In the genomic region with DNA sequence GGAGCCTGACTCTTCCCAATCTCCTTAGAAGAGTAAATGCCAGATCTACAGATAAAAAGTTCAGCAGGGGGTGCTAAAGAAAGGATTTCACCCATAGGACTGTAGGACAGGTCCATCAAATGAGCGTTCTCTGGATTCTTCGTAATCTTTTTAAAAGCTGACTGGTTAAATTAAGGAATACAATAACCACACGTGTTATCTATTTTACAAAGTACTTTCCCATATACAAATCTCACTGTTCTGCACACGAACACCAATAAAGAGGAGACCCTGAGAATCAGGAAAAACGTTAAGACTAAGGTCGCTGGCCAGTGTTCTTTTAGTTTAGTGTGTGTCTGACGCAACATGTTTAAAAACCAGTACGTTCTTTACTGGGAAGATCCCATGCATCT, we compare ENCODE assay signal across 8 cellular contexts. TPM values are rescaled to one million over a fixed set of nuclear protein-coding genes. Genes with fewer than 3 reads are reported as not detected.
DNase-seq lines count a peak whose midpoint lies in the region; ATAC-seq, FAIRE-seq and TF ChIP-seq lines count a peak whose summit lies in the region.

No MANE protein-coding gene starts in this region.

- DNase-seq in Calu3, result no peak
- peak; percentile 53 for DNase-seq in NOMO-1 treated with DMSO at 0.1 percent for 48 hours (lab: John Stamatoyannopoulos, UW; ENCODE audit: unreplicated experiment)
- peak; percentile 67 for DNase-seq in choroid plexus epithelial cell (ENCODE audit: low read depth)
- peak; percentile 52 for DNase-seq in HepG2 (ENCODE audit: low spot score)
- peak in 1 of 2 donors; percentile 16 for DNase-seq in tibial nerve (ENCODE audit: low spot score in 2 of 2)
- DNase-seq in nucleus accumbens (lab: John Stamatoyannopoulos, UW), result no peak

- H3K27ac ChIP-seq in HepG2 (ENCODE audit: extremely low read length, insufficient read depth, low read length) (peak overlapping the region; percentile 63), tibial nerve (peak overlapping the region; percentile 76 to 90 (median 86))

- intact Hi-C loops in Calu3 (cut with micrococcal nuclease; ENCODE audit: unreplicated experiment) (loop anchor here (2.0 kb wide), 1 partner anchor 286 kb away; no protein-coding TSS in a partner anchor), HepG2 (cut with micrococcal nuclease; ENCODE audit: unreplicated experiment) (loop anchor here (1.0 to 5.0 kb wide), 2 partner anchors 61 to 77 kb away; no protein-coding TSS in a partner anchor)

- TF ChIP-seq CTCF in Calu3 (IDR thresholded peaks at IDR 0.05; ENCODE audit: unreplicated experiment) (no peak), choroid plexus epithelial cell (conservative IDR thresholded peaks at IDR 0.05; ENCODE audit: low read depth, low read length) (no peak), HepG2 (CRISPR knock-in tag; IDR thresholded peaks at IDR 0.05) (peak; percentile 50), tibial nerve (IDR thresholded peaks at IDR 0.05) (peak in 2 of 5 experiments; percentile 22 to 23)

- H3K27me3 Mint-ChIP-seq in Calu3 (ENCODE audit: unreplicated experiment), result no peaks in the 10 kb centered on the region

- BruUV-seq in Calu3 (replicated peaks; lab: Mats Ljungman, UMichigan) (TSS peak; percentile 56), HepG2 (replicated peaks; lab: Mats Ljungman, UMichigan) (TSS peak; percentile 60)

- H3K27me3 ChIP-seq in HepG2 (ENCODE audit: control insufficient read depth in 1 of 2, insufficient read depth in 2 of 2, low read length in 2 of 2), result no peaks in the 10 kb centered on the region; a peak in 1 of 5 replicates
- H3K27me3 ChIP-seq in tibial nerve, result no peaks in the 10 kb centered on the region

- no peaks in the 10 kb centered on the region for H3K79me2 ChIP-seq in HepG2 (ENCODE audit: insufficient read depth, low read length)

- in situ Hi-C loops in HepG2 (cut with HindIII; ENCODE audit: extremely low pct_ligation_motif_present, low pct_unique_long_range_greater_than_20kb), result loop anchor here (5.0 kb wide), 1 partner anchor 76 kb away; no protein-coding TSS in a partner anchor

- H3K27ac Mint-ChIP-seq in Calu3 (ENCODE audit: unreplicated experiment), result no peak overlapping the region

- H3K9me3 ChIP-seq in HepG2 (ENCODE audit: low read length), result no peaks in the 10 kb centered on the region
- no peaks in the 10 kb centered on the region for H3K9me3 ChIP-seq in tibial nerve

- no peak overlapping the region for H3K4me3 Mint-ChIP-seq in Calu3 (ENCODE audit: low read depth, unreplicated experiment)

- TF ChIP-seq EP300 in HepG2 (IDR thresholded peaks at IDR 0.05; ENCODE audit: low read depth in 2 of 2, low read length in 2 of 2) (no peak), HepG2 (CRISPR knock-in tag; IDR thresholded peaks at IDR 0.05; ENCODE audit: borderline replicate concordance) (no peak), tibial nerve (IDR thresholded peaks at IDR 0.05) (no peak)

- under 1% methylated on average over 8 of the region's 8 CpGs for WGBS in HepG2 (ENCODE audit: low lambda C conversion rate)
- WGBS in tibial nerve, 2 donors, result 0 to 1% methylated on average over 8 of the region's 8 CpGs

- H3K4me1 Mint-ChIP-seq in Calu3 (ENCODE audit: low read depth, unreplicated experiment), result no peaks in the 10 kb centered on the region

- FAIRE-seq in HepG2 (lab: Jason Lieb, UNC), result no peak

- TF ChIP-seq POLR2A in HepG2 (IDR thresholded peaks at IDR 0.05; ENCODE audit: insufficient read depth in 1 of 2, low read depth in 2 of 2, low read length in 2 of 2) (no peak), tibial nerve (IDR thresholded peaks at IDR 0.05) (no peak)

- H3K4me2 ChIP-seq in HepG2 (ENCODE audit: low read depth, low read length), result peak overlapping the region; percentile 80

- H3K4me1 ChIP-seq in HepG2 (ENCODE audit: insufficient read depth, low read length) (peaks cover 10% of the 10 kb centered on the region), tibial nerve (peaks cover 0 to 29% (median 5%) of the 10 kb centered on the region in 4 donors)

- no peaks in the 10 kb centered on the region for H3K9me3 Mint-ChIP-seq in Calu3 (ENCODE audit: low read depth, unreplicated experiment)

- TF ChIP-seq RAD21 in HepG2 (CRISPR knock-in tag; IDR thresholded peaks at IDR 0.05), result no peak

- ATAC-seq in GM19372 (IDR thresholded peaks at IDR 0.05; ENCODE audit: low read depth, unreplicated experiment), result peak; percentile 25
- peak; percentile 24 for ATAC-seq in HG03432 (IDR thresholded peaks at IDR 0.05; ENCODE audit: unreplicated experiment)
- ATAC-seq in HepG2, result peak; percentile 80

- peaks cover 5% of the 10 kb centered on the region for H3K36me3 Mint-ChIP-seq in Calu3 (ENCODE audit: insufficient read depth, unreplicated experiment)

- H3K36me3 ChIP-seq in HepG2 (replicated peaks in 1 of 2; ENCODE audit: control insufficient read depth in 1 of 2, insufficient read depth in 2 of 2, low read length in 2 of 2), result no peaks in the 10 kb centered on the region; a peak in 1 of 5 replicates
- H3K36me3 ChIP-seq in tibial nerve, result peaks cover 0 to 22% (median 0%) of the 10 kb centered on the region in 3 donors

- peak overlapping the region; percentile 99 for H2AFZ ChIP-seq in HepG2 (ENCODE audit: low read length)

- peak overlapping the region; percentile 87 for H3K4me3 ChIP-seq in choroid plexus epithelial cell (ENCODE audit: low read depth, low read length)
- peak overlapping the region; percentile 75 to 97 (median 89) for H3K4me3 ChIP-seq in HepG2 (replicated peaks in 1 of 3; ENCODE audit: insufficient read depth in 1 of 3, low read depth in 2 of 3, low read length in 3 of 3)
- H3K4me3 ChIP-seq in tibial nerve, result peak overlapping the region; percentile 70 to 87 (median 77)

- H4K20me1 ChIP-seq in HepG2 (ENCODE audit: insufficient read depth, low read length), result no peaks in the 10 kb centered on the region

- H3K9ac ChIP-seq in HepG2 (ENCODE audit: insufficient read depth, low read depth, low read length), result peak overlapping the region; percentile 74

- CTCF ChIA-PET in Calu3 (lab: Charles Lee) (interaction anchor here (1.0 kb wide), 2 partner anchors 167 to 828 kb away, joined by 3 read pairs; a partner anchor contains a TSS), HepG2 (lab: Yijun Ruan, JAX; ENCODE audit: low intra/inter-chr PET ratio, low total read pairs) (interaction anchor here (1.2 kb wide), 1 partner anchor 76 kb away, joined by 3 read pairs; no protein-coding TSS in a partner anchor)

- POLR2A ChIA-PET in HepG2 (lab: Yijun Ruan, JAX), result interaction anchor here (1.1 to 1.4 kb wide), 2 partner anchors 11 to 58 kb away, joined by 3 to 8 read pairs; no protein-coding TSS in a partner anchor

RNA-seq across cellular contexts. Expression of a gene that starts 0.5 kb away (rescaled TPM):
- total RNA-seq in Calu3 (2022) (21.0 and 25.6 TPM in 2 replicates), HepG2 (2016; rRNA removed; fragmentation: Illumina TruSeq; extraction: Trizol) (20.8 and 22.6 TPM in 2 replicates), tibial nerve (10 to 100 TPM; 47.2 to 64.5 (median 50.7) TPM)
- 7.3 and 7.4 TPM in 2 replicates for total RNA-seq in HepG2 (2016; cell fraction: cytosol; rRNA removed; fragmentation: Illumina TruSeq; extraction: Trizol; ENCODE audit: low read depth)
- total RNA-seq in HepG2 (2016; cell fraction: insoluble cytoplasmic fraction; rRNA removed; fragmentation: Illumina TruSeq; extraction: Trizol), result 22.6 and 24.2 TPM in 2 replicates
- 13.3 and 14.4 TPM in 2 replicates for total RNA-seq in HepG2 (2016; cell fraction: membrane; rRNA removed; fragmentation: Illumina TruSeq; extraction: Trizol)
- 35.6 and 36.6 TPM in 2 replicates for total RNA-seq in HepG2 (2016; cell fraction: nucleus; rRNA removed; fragmentation: Illumina TruSeq; extraction: Trizol)
- polyA plus RNA-seq in HepG2 (2011; rRNA removed), result 17.1 and 17.3 TPM in 2 replicates
- 5.0 and 6.6 TPM in 2 replicates for polyA plus RNA-seq in HepG2 (2011; cell fraction: cytosol; rRNA removed)
- 22.2 and 28.1 TPM in 2 replicates for polyA plus RNA-seq in HepG2 (2011; cell fraction: nucleus; rRNA removed)
- 11.8 and 13.5 TPM in 2 replicates for polyA plus RNA-seq in HepG2 (2012)
- 3.4 and 5.1 TPM in 2 replicates for polyA plus RNA-seq in HepG2 (2016; cell fraction: cytosol; fragmentation: Illumina TruSeq; extraction: Trizol; ENCODE audit: low read depth)
- 16.1 and 19.1 TPM in 2 replicates for polyA plus RNA-seq in HepG2 (2016; cell fraction: insoluble cytoplasmic fraction; fragmentation: Illumina TruSeq; extraction: Trizol; ENCODE audit: low read depth)
- 5.3 and 8.3 TPM in 2 replicates for polyA plus RNA-seq in HepG2 (2016; cell fraction: membrane; fragmentation: Illumina TruSeq; extraction: Trizol; ENCODE audit: low read depth)
- 48.4 and 49.1 TPM in 2 replicates for polyA plus RNA-seq in HepG2 (2016; cell fraction: nucleus; fragmentation: Illumina TruSeq; extraction: Trizol; ENCODE audit: insufficient read depth, low read depth)
- 5.7 and 6.5 TPM in 2 replicates for polyA minus RNA-seq in HepG2 (2011; rRNA and poly(A)+ RNA removed; ENCODE audit: low replicate concordance)
- 4.7 and 5.2 TPM in 2 replicates for polyA minus RNA-seq in HepG2 (2011; cell fraction: cytosol; rRNA and poly(A)+ RNA removed)
- 59.6 and 64.6 TPM in 2 replicates for polyA minus RNA-seq in HepG2 (2011; cell fraction: nucleus; rRNA and poly(A)+ RNA removed)

RNA-seq across cellular contexts. Expression of a gene that starts 0.7 kb away (rescaled TPM):
- total RNA-seq in Calu3 (2022), result 13.0 TPM in 2 replicates
- 19.5 and 23.7 TPM in 2 replicates for total RNA-seq in HepG2 (2016; rRNA removed; fragmentation: Illumina TruSeq; extraction: Trizol)
- total RNA-seq in HepG2 (2016; cell fraction: cytosol; rRNA removed; fragmentation: Illumina TruSeq; extraction: Trizol; ENCODE audit: low read depth), result 15.4 and 22.2 TPM in 2 replicates
- total RNA-seq in HepG2 (2016; cell fraction: insoluble cytoplasmic fraction; rRNA removed; fragmentation: Illumina TruSeq; extraction: Trizol), result 15.5 and 25.0 TPM in 2 replicates
- 19.0 and 23.1 TPM in 2 replicates for total RNA-seq in HepG2 (2016; cell fraction: membrane; rRNA removed; fragmentation: Illumina TruSeq; extraction: Trizol)
- 6.9 and 8.1 TPM in 2 replicates for total RNA-seq in HepG2 (2016; cell fraction: nucleus; rRNA removed; fragmentation: Illumina TruSeq; extraction: Trizol)
- 8.8 and 11.3 TPM in 2 replicates for polyA plus RNA-seq in HepG2 (2011; rRNA removed)
- polyA plus RNA-seq in HepG2 (2011; cell fraction: cytosol; rRNA removed), result 4.6 and 5.4 TPM in 2 replicates
- polyA plus RNA-seq in HepG2 (2011; cell fraction: nucleus; rRNA removed), result 1.2 and 3.0 TPM in 2 replicates
- 6.8 and 9.1 TPM in 2 replicates for polyA plus RNA-seq in HepG2 (2012)
- 13.1 and 23.5 TPM in 2 replicates for polyA plus RNA-seq in HepG2 (2016; cell fraction: cytosol; fragmentation: Illumina TruSeq; extraction: Trizol; ENCODE audit: low read depth)
- polyA plus RNA-seq in HepG2 (2016; cell fraction: insoluble cytoplasmic fraction; fragmentation: Illumina TruSeq; extraction: Trizol; ENCODE audit: low read depth), result 18.0 and 19.3 TPM in 2 replicates
- polyA plus RNA-seq in HepG2 (2016; cell fraction: membrane; fragmentation: Illumina TruSeq; extraction: Trizol; ENCODE audit: low read depth), result 10.6 and 16.7 TPM in 2 replicates
- polyA plus RNA-seq in HepG2 (2016; cell fraction: nucleus; fragmentation: Illumina TruSeq; extraction: Trizol; ENCODE audit: insufficient read depth, low read depth), result 8.0 and 9.9 TPM in 2 replicates
- 0.58 and 1.4 TPM in 2 replicates for polyA minus RNA-seq in HepG2 (2011; rRNA and poly(A)+ RNA removed; ENCODE audit: low replicate concordance)
- 1.2 and 1.5 TPM in 2 replicates for polyA minus RNA-seq in HepG2 (2011; cell fraction: cytosol; rRNA and poly(A)+ RNA removed)
- 1.5 and 2.0 TPM in 2 replicates for polyA minus RNA-seq in HepG2 (2011; cell fraction: nucleus; rRNA and poly(A)+ RNA removed)
- total RNA-seq in tibial nerve, result 10 to 100 TPM; 18.0 to 32.1 (median 23.9) TPM

RNA-seq across cellular contexts. Expression of a gene that starts 32.8 kb away (rescaled TPM):
- not detected in 2 replicates for total RNA-seq in Calu3 (2022)
- not detected in 2 replicates for total RNA-seq in HepG2 (2016; rRNA removed; fragmentation: Illumina TruSeq; extraction: Trizol)
- not detected in 2 replicates for total RNA-seq in HepG2 (2016; cell fraction: cytosol; rRNA removed; fragmentation: Illumina TruSeq; extraction: Trizol; ENCODE audit: low read depth)
- not detected in 2 replicates for total RNA-seq in HepG2 (2016; cell fraction: insoluble cytoplasmic fraction; rRNA removed; fragmentation: Illumina TruSeq; extraction: Trizol)
- total RNA-seq in HepG2 (2016; cell fraction: membrane; rRNA removed; fragmentation: Illumina TruSeq; extraction: Trizol), result not detected in 2 replicates
- total RNA-seq in HepG2 (2016; cell fraction: nucleus; rRNA removed; fragmentation: Illumina TruSeq; extraction: Trizol), result not detected in 2 replicates
- polyA plus RNA-seq in HepG2 (2011; rRNA removed), result 0.10 TPM in 1 of 2 replicates, not detected in the other
- polyA plus RNA-seq in HepG2 (2011; cell fraction: cytosol; rRNA removed), result 0.10 and 0.21 TPM in 2 replicates
- 0.17 TPM in 1 of 2 replicates, not detected in the other for polyA plus RNA-seq in HepG2 (2011; cell fraction: nucleus; rRNA removed)
- 0.11 and 0.17 TPM in 2 replicates for polyA plus RNA-seq in HepG2 (2012)
- not detected in 2 replicates for polyA plus RNA-seq in HepG2 (2016; cell fraction: cytosol; fragmentation: Illumina TruSeq; extraction: Trizol; ENCODE audit: low read depth)
- not detected in 2 replicates for polyA plus RNA-seq in HepG2 (2016; cell fraction: insoluble cytoplasmic fraction; fragmentation: Illumina TruSeq; extraction: Trizol; ENCODE audit: low read depth)
- polyA plus RNA-seq in HepG2 (2016; cell fraction: membrane; fragmentation: Illumina TruSeq; extraction: Trizol; ENCODE audit: low read depth), result not detected in 2 replicates
- polyA plus RNA-seq in HepG2 (2016; cell fraction: nucleus; fragmentation: Illumina TruSeq; extraction: Trizol; ENCODE audit: insufficient read depth, low read depth), result not detected in 2 replicates
- polyA minus RNA-seq in HepG2 (2011; rRNA and poly(A)+ RNA removed; ENCODE audit: low replicate concordance), result not detected in 2 replicates
- polyA minus RNA-seq in HepG2 (2011; cell fraction: cytosol; rRNA and poly(A)+ RNA removed), result not detected in 2 replicates
- polyA minus RNA-seq in HepG2 (2011; cell fraction: nucleus; rRNA and poly(A)+ RNA removed), result not detected in 2 replicates
- under 1 TPM in 2 of 4 donors, not detected in 2; 0.39 to 0.42 TPM for total RNA-seq in tibial nerve

Comparison
In these comparisons a context has a peak if more than half of its experiments do, and no peak if none do; other contexts are left out.
1. DNase-seq: peak in NOMO-1 treated with DMSO at 0.1 percent for 48 hours (single experiment), choroid plexus epithelial cell (single experiment) and HepG2 (single experiment); none in Calu3 (single experiment) and nucleus accumbens (0 of 56).
2. ATAC-seq: peak in every context shown above with its lines; median percentile 80 in HepG2; 25 in GM19372; 24 in HG03432.
3. Peak in every context shown above with its lines, with median percentiles within 50 percentile points of each other: H3K4me3 ChIP-seq.